9 cellular contexts compared by ENCODE assay signal in the genomic region with DNA sequence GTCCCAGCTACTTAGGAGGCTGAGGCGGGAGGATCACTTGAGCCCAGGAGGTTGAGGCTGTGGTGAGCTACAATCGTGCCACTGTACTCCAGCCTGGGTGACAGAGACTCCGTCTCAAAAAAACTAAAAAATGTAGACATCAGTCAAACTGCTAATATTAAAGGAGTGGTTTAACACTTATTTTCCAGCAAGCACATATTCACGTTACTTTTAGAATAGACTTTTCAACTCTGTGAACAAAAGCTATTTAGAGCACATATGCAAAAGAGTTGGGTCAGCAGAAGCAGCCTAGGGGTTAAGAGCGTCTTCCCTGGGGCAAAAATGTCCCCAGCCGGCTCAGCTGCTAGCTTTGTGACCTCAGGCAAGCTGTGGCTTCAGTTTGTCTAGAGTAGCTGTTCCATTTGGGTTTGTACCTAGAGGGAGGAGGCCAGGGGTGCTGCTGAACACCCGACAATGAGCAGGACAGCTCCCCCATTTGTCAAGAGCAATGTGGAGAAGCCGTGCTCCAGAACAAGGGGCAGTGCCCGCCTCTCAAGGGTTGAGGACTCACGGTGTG.
DNase-seq lines count a peak whose midpoint lies in the region; ATAC-seq and TF ChIP-seq lines count a peak whose summit lies in the region.
"Had no signal": no experiment of that assay in that cellular context is flagged by ENCODE, and none has a peak within 500 bp of the region (broad histone marks: within the 10 kb centered on the region; RNA-seq: fewer than 3 reads in every experiment).

No MANE protein-coding gene starts in this region.

- H3K27me3 Mint-ChIP-seq in natural killer cell treated with Interleukin-12 subunit alpha and Interleukin-12 subunit beta and Interleukin-15 and Interleukin-18, amount 100 ng/mL, for 72 hours, result no peaks in the 10 kb centered on the region

- H3K4me3 ChIP-seq in brain microvascular endothelial cell (ENCODE audit: low read depth, low read length), result no peak overlapping the region
- H3K4me3 ChIP-seq: hepatocyte had no signal

- H3K27me3 ChIP-seq in brain microvascular endothelial cell (replicated peaks), result no peaks in the 10 kb centered on the region
- H3K27me3 ChIP-seq: hepatocyte had no signal

- peak; percentile 86 for ATAC-seq in GM18520 (IDR thresholded peaks at IDR 0.05; ENCODE audit: unreplicated experiment)
- peak; percentile 61 for ATAC-seq in GM21717 (IDR thresholded peaks at IDR 0.05; ENCODE audit: unreplicated experiment)
- peak; percentile 79 for ATAC-seq in HG03460 (IDR thresholded peaks at IDR 0.05; ENCODE audit: unreplicated experiment)
- ATAC-seq in natural killer cell treated with Interleukin-12 subunit alpha and Interleukin-12 subunit beta and Interleukin-15 and Interleukin-18, amount 100 ng/mL, for 72 hours, result no peak

- no peak for TF ChIP-seq CTCF in brain microvascular endothelial cell (IDR thresholded peaks at IDR 0.05; ENCODE audit: low read depth, low read length, missing control alignments)

- peaks cover 11% of the 10 kb centered on the region for H3K36me3 Mint-ChIP-seq in natural killer cell treated with Interleukin-12 subunit alpha and Interleukin-12 subunit beta and Interleukin-15 and Interleukin-18, amount 100 ng/mL, for 72 hours

- in situ Hi-C loops in brain microvascular endothelial cell (cut with HindIII; ENCODE audit: low pct_ligation_motif_present, low sequenced_read_pairs), result no loop called here

- no peak overlapping the region for H3K4me3 Mint-ChIP-seq in natural killer cell treated with Interleukin-12 subunit alpha and Interleukin-12 subunit beta and Interleukin-15 and Interleukin-18, amount 100 ng/mL, for 72 hours

- no peak overlapping the region for H3K27ac ChIP-seq in brain microvascular endothelial cell
- H3K27ac ChIP-seq: hepatocyte had no signal

- H3K36me3 ChIP-seq in brain microvascular endothelial cell (replicated peaks), result peaks cover 6% of the 10 kb centered on the region

- no peaks in the 10 kb centered on the region for H3K9me3 Mint-ChIP-seq in natural killer cell treated with Interleukin-12 subunit alpha and Interleukin-12 subunit beta and Interleukin-15 and Interleukin-18, amount 100 ng/mL, for 72 hours

- no peak for DNase-seq in natural killer cell treated with Interleukin-12 subunit alpha and Interleukin-12 subunit beta and Interleukin-15 and Interleukin-18, amount 100 ng/mL, for 72 hours (ENCODE audit: low spot score)
- DNase-seq in NCI-H146 treated with DMSO at 0.1 percent for 48 hours (lab: John Stamatoyannopoulos, UW; ENCODE audit: unreplicated experiment), result no peak
- DNase-seq in NCI-H82 treated with DMSO at 0.1 percent for 48 hours (lab: John Stamatoyannopoulos, UW; ENCODE audit: unreplicated experiment), result no peak
- no peak for DNase-seq in brain microvascular endothelial cell
- DNase-seq in NCI-H2227 (lab: John Stamatoyannopoulos, UW; ENCODE audit: unreplicated experiment), result no peak

- peak overlapping the region; percentile 41 to 55 for H3K27ac Mint-ChIP-seq in natural killer cell treated with Interleukin-12 subunit alpha and Interleukin-12 subunit beta and Interleukin-15 and Interleukin-18, amount 100 ng/mL, for 72 hours

- H3K4me1 Mint-ChIP-seq in natural killer cell treated with Interleukin-12 subunit alpha and Interleukin-12 subunit beta and Interleukin-15 and Interleukin-18, amount 100 ng/mL, for 72 hours (ENCODE audit: low read depth in 2 of 2), result peaks cover 23 to 32% of the 10 kb centered on the region in 2 donors

Comparison
In these comparisons a context has a peak if more than half of its experiments do, and no peak if none do; other contexts are left out.
1. ATAC-seq: peak in GM18520 (single experiment), GM21717 (single experiment) and HG03460 (single experiment); none in natural killer cell treated with Interleukin-12 subunit alpha and Interleukin-12 subunit beta and Interleukin-15 and Interleukin-18, amount 100 ng/mL, for 72 hours (0 of 2).